ENCODE assay signal across 8 cellular contexts in genomic region chr1:27364696-27365371, GRCh38. TPM values are rescaled to one million over a fixed set of nuclear protein-coding genes. Genes with fewer than 3 reads are reported as not detected.
DNase-seq lines count a peak whose midpoint lies in the region; ATAC-seq and TF ChIP-seq lines count a peak whose summit lies in the region.

No MANE protein-coding gene starts in this region.

- POLR2A ChIA-PET in GM10248 (lab: Yijun Ruan, JAX): no interaction called here

- DNase-seq in AG09309 (ENCODE audit: low read depth) (no peak), caudate nucleus (lab: John Stamatoyannopoulos, UW) (no peak), naive B cell (no peak), superior temporal gyrus (ENCODE audit: extremely low spot score) (no peak), GM10248 (ENCODE audit: extremely low spot score) (no peak), GM13976 (ENCODE audit: low spot score) (no peak)

- no peak for TF ChIP-seq CTCF in AG09309 (IDR thresholded peaks at IDR 0.05; ENCODE audit: control insufficient read depth, insufficient read depth, low read depth, low read length, missing control alignments)
- no peak for TF ChIP-seq CTCF in GM10248 (IDR thresholded peaks at IDR 0.05; ENCODE audit: control extremely low read depth, extremely low read depth, low read depth, missing control alignments)
- TF ChIP-seq CTCF in GM13976 (IDR thresholded peaks at IDR 0.05; ENCODE audit: borderline replicate concordance, control extremely low read depth, extremely low read depth, insufficient read depth, missing control alignments): no peak

- in situ Hi-C loops in GM13976 (cut with MboI; ENCODE audit: low sequenced_read_pairs, unreplicated experiment): no loop called here

- CTCF ChIA-PET in GM10248 (lab: Yijun Ruan, JAX): interaction anchor here (1.0 to 8.2 kb wide), 12 partner anchors 8 to 320 kb away, joined by 3 to 71 read pairs (median 11); no protein-coding TSS in a partner anchor

- peak overlapping the region; percentile 83 for H3K4me3 ChIP-seq in AG09309 (ENCODE audit: control insufficient read depth, low read depth, low read length)

- H3K4me3 Mint-ChIP-seq in IgD-negative memory B cell (peak overlapping the region; percentile 83 to 96 (median 91)), naive B cell (peak overlapping the region; percentile 88 to 97 (median 92))

- ATAC-seq in naive B cell (ENCODE audit: low read depth in 2 of 2) (no peak), HG03097 (IDR thresholded peaks at IDR 0.05; ENCODE audit: low FRiP score, unreplicated experiment) (no peak)

- H3K27me3 Mint-ChIP-seq in IgD-negative memory B cell (peaks cover 2% of the 10 kb centered on the region), naive B cell (no peaks in the 10 kb centered on the region)

- H3K9me3 Mint-ChIP-seq in IgD-negative memory B cell: no peaks in the 10 kb centered on the region
- no peaks in the 10 kb centered on the region for H3K9me3 Mint-ChIP-seq in naive B cell

- H3K27ac Mint-ChIP-seq in IgD-negative memory B cell: peak overlapping the region in 1 of 3 donors; percentile 61
- H3K27ac Mint-ChIP-seq in naive B cell: peak overlapping the region in 2 of 6 donors; percentile 52 to 86

- H3K27ac ChIP-seq in caudate nucleus (ENCODE audit: low read depth, low read length): peak overlapping the region; percentile 63

- peaks cover 25 to 36% (median 28%) of the 10 kb centered on the region in 3 donors for H3K4me1 Mint-ChIP-seq in IgD-negative memory B cell
- H3K4me1 Mint-ChIP-seq in naive B cell: peaks cover 55 to 68% (median 65%) of the 10 kb centered on the region in 3 donors

- H3K36me3 Mint-ChIP-seq in IgD-negative memory B cell (no peaks in the 10 kb centered on the region), naive B cell (no peaks in the 10 kb centered on the region)

RNA-seq across cellular contexts. Expression of gene MAP3K6, which starts 1.9 kb away (rescaled TPM):
- polyA plus RNA-seq in IgD-negative memory B cell (3.9 TPM), naive B cell (ENCODE audit: low read depth in 6 of 6) (1 to 10 TPM in 4 of 6 donors, under 1 TPM in 1, not detected in 1; 0.80 to 2.7 (median 2.0) TPM)

RNA-seq across cellular contexts. Expression of gene FCN3, which starts 9.8 kb away (rescaled TPM):
- not detected for polyA plus RNA-seq in IgD-negative memory B cell
- not detected for polyA plus RNA-seq in naive B cell (ENCODE audit: low read depth in 6 of 6)

RNA-seq across cellular contexts. Expression of gene CD164L2, which starts 18.3 kb away (rescaled TPM):
- polyA plus RNA-seq in IgD-negative memory B cell (not detected), naive B cell (ENCODE audit: low read depth in 6 of 6) (not detected)

RNA-seq across cellular contexts. Expression of gene SYTL1, which starts 23.0 kb away (rescaled TPM):
- polyA plus RNA-seq in IgD-negative memory B cell: 130 TPM
- polyA plus RNA-seq in naive B cell (ENCODE audit: low read depth in 6 of 6): 100 to 1,000 TPM in 1 of 6 donors, 10 to 100 TPM in 5; 63.3 to 110 (median 79.9) TPM

RNA-seq across cellular contexts. Expression of gene GPR3, which starts 27.6 kb away (rescaled TPM):
- 0.16 TPM for polyA plus RNA-seq in IgD-negative memory B cell
- polyA plus RNA-seq in naive B cell (ENCODE audit: low read depth in 6 of 6): under 1 TPM in 4 of 6 donors, not detected in 2; 0.12 to 0.64 (median 0.35) TPM
